Comparison of ENCODE assay signal across 11 cellular contexts in genomic region chr15:39511000-39511914, GRCh38.
DNase-seq lines count a peak whose midpoint lies in the region; TF ChIP-seq lines count a peak whose summit lies in the region.
"Had no signal": no experiment of that assay in that cellular context is flagged by ENCODE, and none has a peak within 500 bp of the region (broad histone marks: within the 10 kb centered on the region; RNA-seq: fewer than 3 reads in every experiment).

No MANE protein-coding gene starts in this region.

- H3K9me3 ChIP-seq in HEK293 (ENCODE audit: control insufficient read depth, insufficient read depth, low read depth, low read length) (no peaks in the 10 kb centered on the region), stomach smooth muscle (ENCODE audit: control insufficient read depth in 2 of 2, low read length in 2 of 2) (no peaks in the 10 kb centered on the region)
- no peaks in the 10 kb centered on the region for H3K9me3 ChIP-seq in CD8-positive, alpha-beta memory T cell (ENCODE audit: low read length)

- POLR2A ChIA-PET in HEK293 (lab: Yijun Ruan, JAX) = no interaction called here
- POLR2A ChIA-PET in CD8-positive, alpha-beta memory T cell (lab: Charles Lee) = no interaction called here

- peaks cover 24 to 56% of the 10 kb centered on the region in 2 donors for H3K27me3 Mint-ChIP-seq in CD8-positive, alpha-beta memory T cell

- no peak for TF ChIP-seq CTCF in HEK293 (tag by site-specific recombination; IDR thresholded peaks at IDR 0.05)

- H3K4me1 ChIP-seq in HEK293 (ENCODE audit: control insufficient read depth, insufficient read depth, low read length) = no peaks in the 10 kb centered on the region
- H3K4me1 ChIP-seq in stomach smooth muscle (ENCODE audit: control insufficient read depth, insufficient read depth, low read length) = peaks cover 11% of the 10 kb centered on the region
- H3K4me1 ChIP-seq in CD8-positive, alpha-beta memory T cell (ENCODE audit: insufficient read depth, low read length) = no peaks in the 10 kb centered on the region

- peak; percentile 81 for DNase-seq in amniotic stem cell (lab: John Stamatoyannopoulos, UW)
- peak; percentile 77 for DNase-seq in hepatic stellate cell (ENCODE audit: low spot score)
- DNase-seq in NCI-H187 (lab: John Stamatoyannopoulos, UW) = no peak
- DNase-seq in CD8-positive, alpha-beta memory T cell = no peak
- DNase-seq in UCSD-AML1 (lab: John Stamatoyannopoulos, UW; ENCODE audit: unreplicated experiment) = no peak
- DNase-seq in stimulated activated CD4-positive, alpha-beta T cell treated with anti-CD3 and anti-CD28 coated beads, Interleukin-15, amount 100 ng/mL, for 24 hours = no peak
- DNase-seq: immature natural killer cell, MM.1S had no signal

- H3K4me3 Mint-ChIP-seq in CD8-positive, alpha-beta memory T cell = peak overlapping the region in 1 of 7 donors; percentile 33
- H3K4me3 Mint-ChIP-seq: activated naive CD4-positive, alpha-beta T cell treated with anti-CD3 and anti-CD28 coated beads, Interleukin-2, amount 50 U/mL, for 24 hours; immature natural killer cell had no signal

- peaks cover 14 to 22% (median 17%) of the 10 kb centered on the region in 5 donors for H3K9me3 Mint-ChIP-seq in CD8-positive, alpha-beta memory T cell

- H3K27ac Mint-ChIP-seq in CD8-positive, alpha-beta memory T cell = no peak overlapping the region
- H3K27ac Mint-ChIP-seq: activated naive CD4-positive, alpha-beta T cell treated with anti-CD3 and anti-CD28 coated beads, Interleukin-2, amount 50 U/mL, for 24 hours; immature natural killer cell had no signal

- H3K36me3 Mint-ChIP-seq in CD8-positive, alpha-beta memory T cell = peaks cover 0 to 7% (median 0%) of the 10 kb centered on the region in 3 donors
- H3K36me3 Mint-ChIP-seq: activated naive CD4-positive, alpha-beta T cell treated with anti-CD3 and anti-CD28 coated beads, Interleukin-2, amount 50 U/mL, for 24 hours had no signal

- no peaks in the 10 kb centered on the region for H3K27me3 ChIP-seq in stomach smooth muscle (ENCODE audit: control insufficient read depth in 1 of 2, insufficient read depth in 2 of 2, low read length in 2 of 2)
- H3K27me3 ChIP-seq in CD8-positive, alpha-beta memory T cell (ENCODE audit: insufficient read depth, low read length, poor library complexity, severe bottlenecking) = peaks cover 4% of the 10 kb centered on the region

- H3K27ac ChIP-seq in HEK293 (ENCODE audit: extremely low read depth, low read depth, low read length) (no peak overlapping the region), stomach smooth muscle (ENCODE audit: low read length) (peak overlapping the region; percentile 3)
- no peak overlapping the region for H3K27ac ChIP-seq in CD8-positive, alpha-beta memory T cell (ENCODE audit: low read depth, low read length)

- H3K4me1 Mint-ChIP-seq in CD8-positive, alpha-beta memory T cell = no peaks in the 10 kb centered on the region
- H3K4me1 Mint-ChIP-seq: activated naive CD4-positive, alpha-beta T cell treated with anti-CD3 and anti-CD28 coated beads, Interleukin-2, amount 50 U/mL, for 24 hours; immature natural killer cell had no signal

- H3K4me3 ChIP-seq in HEK293 (ENCODE audit: low read depth, low read length) (no peak overlapping the region), stomach smooth muscle (ENCODE audit: low read length in 2 of 2) (peak overlapping the region in 1 of 2 donors; percentile 35)
- no peak overlapping the region for H3K4me3 ChIP-seq in CD8-positive, alpha-beta memory T cell (ENCODE audit: low read length)

- CTCF ChIA-PET in HEK293 (lab: Yijun Ruan, JAX) = interaction anchor here (0.7 kb wide), 1 partner anchor 511 kb away, joined by 3 read pairs; no protein-coding TSS in a partner anchor
- CTCF ChIA-PET in CD8-positive, alpha-beta memory T cell (lab: Charles Lee) = no interaction called here

- no peaks in the 10 kb centered on the region for H3K36me3 ChIP-seq in HEK293 (ENCODE audit: control insufficient read depth in 2 of 2, insufficient read depth in 1 of 2, low read length in 2 of 2)
- H3K36me3 ChIP-seq in stomach smooth muscle (ENCODE audit: control insufficient read depth in 2 of 2, insufficient read depth in 2 of 2, low read length in 2 of 2) = no peaks in the 10 kb centered on the region
- H3K36me3 ChIP-seq in CD8-positive, alpha-beta memory T cell (ENCODE audit: insufficient read depth, low read length) = no peaks in the 10 kb centered on the region

- no peak overlapping the region for H3K9ac ChIP-seq in stomach smooth muscle (ENCODE audit: low read length in 2 of 2)

TF ChIP-seq in HEK293, 187 proteins besides CTCF, POLR2A, EP300 and RAD21:
- peak; percentile 26; the same call in 1 of the 2 replicates for TF ChIP-seq ZNF366 (tag by site-specific recombination; conservative IDR thresholded peaks at IDR 0.05)
- no peak for TF ChIP-seq MYNN (tag by site-specific recombination; IDR thresholded peaks at IDR 0.05; ENCODE audit: borderline replicate concordance)
- TF ChIP-seq PRDM1 (tag by site-specific recombination; IDR thresholded peaks at IDR 0.05) = peak; percentile 51; the same call in 1 of the 2 replicates
- no peak for TF ChIP-seq PATZ1 (tag by site-specific recombination; IDR thresholded peaks at IDR 0.05)
- TF ChIP-seq ZIC2 (tag by site-specific recombination; IDR thresholded peaks at IDR 0.05) = 0 out of 2 replicates have a peak, but pooled peaks have one; percentile 8
- TF ChIP-seq GLIS2 (tag by site-specific recombination; IDR thresholded peaks at IDR 0.05) = no peak
- TF ChIP-seq ZNF585B (tag by site-specific recombination; IDR thresholded peaks at IDR 0.05) = no peak
- TF ChIP-seq ZEB2 (tag by site-specific recombination; IDR thresholded peaks at IDR 0.05) = no peak
- 0 out of 2 replicates have a peak, but pooled peaks have one; percentile 23 for TF ChIP-seq ZNF335 (tag by site-specific recombination; conservative IDR thresholded peaks at IDR 0.05)

Comparison
In these comparisons a context has a peak if more than half of its experiments do, and no peak if none do; other contexts are left out.
1. DNase-seq: peak in amniotic stem cell (single experiment) and hepatic stellate cell (single experiment); none in NCI-H187 (0 of 2), CD8-positive, alpha-beta memory T cell (0 of 5), UCSD-AML1 (single experiment) and stimulated activated CD4-positive, alpha-beta T cell treated with anti-CD3 and anti-CD28 coated beads, Interleukin-15, amount 100 ng/mL, for 24 hours (single experiment).